In the genomic region with DNA sequence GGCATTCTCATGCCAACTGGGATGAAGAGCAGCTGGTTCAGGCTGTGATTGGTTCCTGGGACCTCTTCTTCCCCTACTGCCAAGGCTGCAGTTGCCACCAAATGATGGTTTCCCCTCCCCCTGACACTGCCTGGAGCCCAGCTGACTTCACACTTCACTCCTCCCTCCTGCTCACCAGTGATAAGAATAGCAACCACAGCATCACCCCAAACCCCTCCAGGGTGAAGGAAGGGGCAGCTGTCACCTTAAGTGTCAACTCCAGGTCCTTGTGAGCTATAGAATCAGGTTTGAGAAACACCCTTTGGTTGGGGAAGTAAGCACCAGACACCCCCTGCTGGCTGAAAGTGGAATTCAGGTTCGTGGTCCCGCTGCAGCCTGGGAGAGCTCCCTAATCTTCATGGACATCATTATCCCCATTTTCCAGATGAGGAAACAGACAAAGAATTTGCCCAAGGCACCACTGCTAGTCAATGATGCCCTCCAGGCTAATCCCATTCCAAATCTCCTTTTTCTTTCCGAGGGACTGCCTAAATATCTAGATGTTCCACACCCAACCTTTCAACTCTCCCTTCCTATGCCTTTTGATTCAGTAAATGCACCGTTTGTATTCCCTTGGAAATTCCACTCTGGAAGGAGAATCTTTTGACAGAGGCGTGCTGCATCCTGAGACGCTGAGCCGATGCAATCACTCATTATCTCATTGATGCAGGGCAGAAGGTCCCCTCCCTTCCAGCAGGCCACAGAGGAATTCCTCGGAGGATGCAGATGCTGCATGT, we compare ENCODE assay signal across 8 cellular contexts. TPM values are rescaled to one million over a fixed set of nuclear protein-coding genes. Genes with fewer than 3 reads are reported as not detected.
A peak's percentile ranks its signal among the peaks of the same experiment; 100 is the strongest.
DNase-seq lines count a peak whose midpoint lies in the region; ATAC-seq and TF ChIP-seq lines count a peak whose summit lies in the region.

No MANE protein-coding gene starts in this region.

- ATAC-seq in HG02798 (IDR thresholded peaks at IDR 0.05; ENCODE audit: poor library complexity, unreplicated experiment) = peak; percentile 53
- ATAC-seq in HG02973 (IDR thresholded peaks at IDR 0.05; ENCODE audit: unreplicated experiment) = no peak
- no peak for ATAC-seq in HG03045 (IDR thresholded peaks at IDR 0.05; ENCODE audit: unreplicated experiment)

- no peaks in the 10 kb centered on the region for H3K4me1 ChIP-seq in right atrium auricular region
- peaks cover 0 to 3% (median 0%) of the 10 kb centered on the region in 6 donors for H3K4me1 ChIP-seq in spleen

- H3K27ac ChIP-seq in right atrium auricular region (no peak overlapping the region), spleen (no peak overlapping the region)

- peak; percentile 57 to 77 for TF ChIP-seq CTCF in right atrium auricular region (IDR thresholded peaks at IDR 0.05)
- peak in 10 of 11 experiments; percentile 24 to 82 (median 64) for TF ChIP-seq CTCF in spleen (IDR thresholded peaks at IDR 0.05 in 8 of 11, conservative IDR thresholded peaks at IDR 0.05 in 3 of 11)

- H3K4me3 ChIP-seq in right atrium auricular region (no peak overlapping the region), spleen (no peak overlapping the region)

- no peaks in the 10 kb centered on the region for H3K36me3 ChIP-seq in right atrium auricular region
- H3K36me3 ChIP-seq in spleen = no peaks in the 10 kb centered on the region

- DNase-seq in CD1c-positive myeloid dendritic cell (ENCODE audit: extremely low spot score) (peak; percentile 44), RPMI8226 (peak; percentile 30), right atrium auricular region (ENCODE audit: low spot score) (peak; percentile 65), spleen (no peak)
- peak; percentile 31 for DNase-seq in activated naive CD8-positive, alpha-beta T cell treated with anti-CD3 and anti-CD28 coated beads for 36 hours

- H3K27ac Mint-ChIP-seq in activated naive CD8-positive, alpha-beta T cell treated with anti-CD3 and anti-CD28 coated beads for 36 hours = no peak overlapping the region

- H3K9me3 ChIP-seq in right atrium auricular region (no peaks in the 10 kb centered on the region), spleen (no peaks in the 10 kb centered on the region)

- no peaks in the 10 kb centered on the region for H3K36me3 Mint-ChIP-seq in activated naive CD8-positive, alpha-beta T cell treated with anti-CD3 and anti-CD28 coated beads for 36 hours

- no peak for TF ChIP-seq POLR2A in spleen (IDR thresholded peaks at IDR 0.05)

- peaks cover 29% of the 10 kb centered on the region for H3K27me3 Mint-ChIP-seq in activated naive CD8-positive, alpha-beta T cell treated with anti-CD3 and anti-CD28 coated beads for 36 hours

- H3K27me3 ChIP-seq in right atrium auricular region (no peaks in the 10 kb centered on the region), spleen (replicated peaks in 1 of 7) (peaks cover 0 to 53% (median 0%) of the 10 kb centered on the region in 7 donors)

- no peaks in the 10 kb centered on the region for H3K9me3 Mint-ChIP-seq in activated naive CD8-positive, alpha-beta T cell treated with anti-CD3 and anti-CD28 coated beads for 36 hours

- intact Hi-C loops in spleen (cut with DNase I; ENCODE audit: low total_unique reads) = loop anchor here (5.0 kb wide), 1 partner anchor 526 kb away; no protein-coding TSS in a partner anchor

- WGBS in spleen, 5 donors = 25 to 34% (median 28%) methylated on average over 8 of the region's 8 CpGs

- no peak overlapping the region for H3K4me3 Mint-ChIP-seq in activated naive CD8-positive, alpha-beta T cell treated with anti-CD3 and anti-CD28 coated beads for 36 hours

- H3K4me1 Mint-ChIP-seq in activated naive CD8-positive, alpha-beta T cell treated with anti-CD3 and anti-CD28 coated beads for 36 hours = no peaks in the 10 kb centered on the region

RNA-seq across cellular contexts. Expression of gene UQCRFS1, which starts 50.5 kb away (rescaled TPM):
- total RNA-seq in activated naive CD8-positive, alpha-beta T cell treated with anti-CD3 and anti-CD28 coated beads for 36 hours = 10 to 100 TPM; 58.6 to 60.1 TPM
- 100 to 1,000 TPM in 1 of 2 donors, 10 to 100 TPM in 1; 87.4 to 120 TPM for total RNA-seq in right atrium auricular region
- total RNA-seq in spleen = 10 to 100 TPM; 19.4 to 27.0 (median 20.9) TPM
- 10 to 100 TPM; 14.7 to 25.7 (median 22.9) TPM for polyA plus RNA-seq in spleen
